ENCODE assay signal across 8 cellular contexts in genomic region chr9:2014696-2015580, GRCh38. TPM values are rescaled to one million over a fixed set of nuclear protein-coding genes. Genes with fewer than 3 reads are reported as not detected.
A peak's percentile ranks its signal among the peaks of the same experiment; 100 is the strongest.
DNase-seq lines count a peak whose midpoint lies in the region; TF ChIP-seq lines count a peak whose summit lies in the region.

TSS of gene SMARCA2 (plus strand) at chr9:2015347. CDS start at chr9:2029023, 13,676 bp downstream.

- H4K20me1 ChIP-seq in Loucy (ENCODE audit: insufficient read depth, low read length, poor library complexity, severe bottlenecking), result peaks cover 24% of the 10 kb centered on the region

- peaks cover 65% of the 10 kb centered on the region for H3K27me3 ChIP-seq in H7 (ENCODE audit: control insufficient read depth, insufficient read depth, low read length)
- H3K27me3 ChIP-seq in Loucy (ENCODE audit: insufficient read depth, low read length, poor library complexity, severe bottlenecking), result no peaks in the 10 kb centered on the region

- H3K79me2 ChIP-seq in Loucy (ENCODE audit: insufficient read depth, low read length), result peaks cover 42% of the 10 kb centered on the region

- H3K4me2 ChIP-seq in Loucy (ENCODE audit: low read depth, low read length, poor library complexity, severe bottlenecking), result peak within 1 kb of the TSS; percentile 94

- peak within 1 kb of the TSS; percentile 95 for H3K4me3 Mint-ChIP-seq in nephron progenitor cell
- peak within 1 kb of the TSS; percentile 95 for H3K4me3 Mint-ChIP-seq in stimulated activated naive CD8-positive, alpha-beta T cell treated with anti-CD3 and anti-CD28 coated beads, Interleukin-15, Interleukin-2, amounts not matched to agents 100 ng/mL and 50 ng/mL, for 24 hours

- H3K4me3 ChIP-seq in H7 (ENCODE audit: insufficient read depth, low read depth, low read length), result peak within 1 kb of the TSS; percentile 75
- H3K4me3 ChIP-seq in Loucy (ENCODE audit: low read length, poor library complexity, severe bottlenecking), result peak within 1 kb of the TSS; percentile 96
- H3K4me3 ChIP-seq in fibroblast of the aortic adventitia (ENCODE audit: low read depth, low read length), result peak within 1 kb of the TSS; percentile 88

- peaks cover 29% of the 10 kb centered on the region for H3K4me1 ChIP-seq in Loucy (ENCODE audit: insufficient read depth, low read length, poor library complexity, severe bottlenecking)

- no peak within 1 kb of the TSS for H3K27ac Mint-ChIP-seq in nephron progenitor cell
- peak within 1 kb of the TSS; percentile 94 for H3K27ac Mint-ChIP-seq in stimulated activated naive CD8-positive, alpha-beta T cell treated with anti-CD3 and anti-CD28 coated beads, Interleukin-15, Interleukin-2, amounts not matched to agents 100 ng/mL and 50 ng/mL, for 24 hours

- no peaks in the 10 kb centered on the region for H3F3A ChIP-seq in Loucy (ENCODE audit: low read depth)

- peaks cover 32% of the 10 kb centered on the region for H3K4me1 Mint-ChIP-seq in nephron progenitor cell
- peaks cover 44% of the 10 kb centered on the region for H3K4me1 Mint-ChIP-seq in stimulated activated naive CD8-positive, alpha-beta T cell treated with anti-CD3 and anti-CD28 coated beads, Interleukin-15, Interleukin-2, amounts not matched to agents 100 ng/mL and 50 ng/mL, for 24 hours (ENCODE audit: low read depth)

- TF ChIP-seq CTCF in Loucy (conservative IDR thresholded peaks at IDR 0.05; ENCODE audit: low read length) (no peak), fibroblast of the aortic adventitia (IDR thresholded peaks at IDR 0.05; ENCODE audit: insufficient read depth, low read length) (no peak), nephron progenitor cell (IDR thresholded peaks at IDR 0.05) (no peak)

- peak within 1 kb of the TSS; percentile 97 for H2AFZ ChIP-seq in Loucy (ENCODE audit: low read length)

- peaks cover 78% of the 10 kb centered on the region for H3K27me3 Mint-ChIP-seq in nephron progenitor cell (ENCODE audit: low read depth, poor library complexity)
- peaks cover 5% of the 10 kb centered on the region for H3K27me3 Mint-ChIP-seq in stimulated activated naive CD8-positive, alpha-beta T cell treated with anti-CD3 and anti-CD28 coated beads, Interleukin-15, Interleukin-2, amounts not matched to agents 100 ng/mL and 50 ng/mL, for 24 hours

- DNase-seq in ELR (ENCODE audit: low read depth) (peak; percentile 96), H7 (peak; percentile 94), SHP77 treated with DMSO at 0.1 percent for 48 hours (lab: John Stamatoyannopoulos, UW) (peak; percentile 73), fibroblast of the aortic adventitia (ENCODE audit: low read depth) (peak; percentile 95), nephron progenitor cell (peak; percentile 95)
- peak; percentile 99 for DNase-seq in activated effector memory CD4-positive, alpha-beta T cell treated with anti-CD3 and anti-CD28 coated beads, Interleukin-2, amount 50 U/mL, for 16 hours

- H3K36me3 Mint-ChIP-seq in nephron progenitor cell (ENCODE audit: low read depth), result no peaks in the 10 kb centered on the region
- peaks cover 7% of the 10 kb centered on the region for H3K36me3 Mint-ChIP-seq in stimulated activated naive CD8-positive, alpha-beta T cell treated with anti-CD3 and anti-CD28 coated beads, Interleukin-15, Interleukin-2, amounts not matched to agents 100 ng/mL and 50 ng/mL, for 24 hours (ENCODE audit: low read depth)

- peaks cover 8% of the 10 kb centered on the region for H3K9me3 Mint-ChIP-seq in nephron progenitor cell
- H3K9me3 Mint-ChIP-seq in stimulated activated naive CD8-positive, alpha-beta T cell treated with anti-CD3 and anti-CD28 coated beads, Interleukin-15, Interleukin-2, amounts not matched to agents 100 ng/mL and 50 ng/mL, for 24 hours, result no peaks in the 10 kb centered on the region

- peak within 1 kb of the TSS; percentile 82 for H3K9ac ChIP-seq in Loucy (ENCODE audit: low read depth, low read length, poor library complexity, severe bottlenecking)

- no peaks in the 10 kb centered on the region for H3K9me3 ChIP-seq in Loucy (ENCODE audit: insufficient read depth, low read depth, low read length)

- H3K9me2 ChIP-seq in Loucy (replicated peaks; ENCODE audit: low read depth, low read length), result no peaks in the 10 kb centered on the region

- H3K36me3 ChIP-seq in H7 (replicated peaks; ENCODE audit: control insufficient read depth, insufficient read depth, low read length) (no peaks in the 10 kb centered on the region), Loucy (ENCODE audit: insufficient read depth, low read length) (no peaks in the 10 kb centered on the region)

RNA-seq across cellular contexts. Expression of gene SMARCA2, which starts in this region (rescaled TPM):
- total RNA-seq in H7 (2014; rRNA removed; shearing (Covaris generic)), result 5.5 and 11.6 TPM in 2 replicates
- 84.0 and 347 TPM in 2 replicates for total RNA-seq in fibroblast of the aortic adventitia (ENCODE audit: low replicate concordance)

Comparison
In these comparisons a context has a peak if more than half of its experiments do, and no peak if none do; other contexts are left out.
1. Peak in every context shown above with its lines: DNase-seq and H3K4me3 ChIP-seq.